13 cellular contexts compared by ENCODE assay signal in genomic region chr9:126399251-126399650, GRCh38.
DNase-seq lines count a peak whose midpoint lies in the region; ATAC-seq, FAIRE-seq and TF ChIP-seq lines count a peak whose summit lies in the region.
"Had no signal": no experiment of that assay in that cellular context is flagged by ENCODE, and none has a peak within 500 bp of the region (broad histone marks: within the 10 kb centered on the region; RNA-seq: fewer than 3 reads in every experiment).

No MANE protein-coding gene starts in this region.

- FAIRE-seq in H54 (lab: Jason Lieb, UNC): no peak
- FAIRE-seq: endometrium had no signal

- no peak for ATAC-seq in GM21381 (IDR thresholded peaks at IDR 0.05; ENCODE audit: unreplicated experiment)
- ATAC-seq in HG03280 (IDR thresholded peaks at IDR 0.05; ENCODE audit: unreplicated experiment): no peak
- ATAC-seq: CD8-positive, alpha-beta T cell had no signal

- DNase-seq in H54 (ENCODE audit: insufficient read length, low spot score) (peak; percentile 47), astrocyte of the hippocampus (ENCODE audit: low read depth, low spot score) (peak; percentile 72), SHP77 treated with DMSO at 0.1 percent for 48 hours (lab: John Stamatoyannopoulos, UW) (no peak)
- DNase-seq: cortex of kidney, NCI-H187 treated with DMSO at 0.1 percent for 48 hours had no signal

- no peak for TF ChIP-seq POLR2A in H54 (IDR thresholded peaks at IDR 0.05; ENCODE audit: low read depth, low read length)

- H3K27ac ChIP-seq in layer of hippocampus (ENCODE audit: low read depth, low read length) (peak overlapping the region; percentile 74), temporal lobe (ENCODE audit: low read depth, low read length) (peak overlapping the region; percentile 83)
- H3K27ac ChIP-seq: Peyer's patch, thyroid gland had no signal

- no peaks in the 10 kb centered on the region for H3K27me3 ChIP-seq in layer of hippocampus (ENCODE audit: control insufficient read depth, insufficient read depth, low read length)
- H3K27me3 ChIP-seq: Peyer's patch, thyroid gland had no signal
